In the genomic region with DNA sequence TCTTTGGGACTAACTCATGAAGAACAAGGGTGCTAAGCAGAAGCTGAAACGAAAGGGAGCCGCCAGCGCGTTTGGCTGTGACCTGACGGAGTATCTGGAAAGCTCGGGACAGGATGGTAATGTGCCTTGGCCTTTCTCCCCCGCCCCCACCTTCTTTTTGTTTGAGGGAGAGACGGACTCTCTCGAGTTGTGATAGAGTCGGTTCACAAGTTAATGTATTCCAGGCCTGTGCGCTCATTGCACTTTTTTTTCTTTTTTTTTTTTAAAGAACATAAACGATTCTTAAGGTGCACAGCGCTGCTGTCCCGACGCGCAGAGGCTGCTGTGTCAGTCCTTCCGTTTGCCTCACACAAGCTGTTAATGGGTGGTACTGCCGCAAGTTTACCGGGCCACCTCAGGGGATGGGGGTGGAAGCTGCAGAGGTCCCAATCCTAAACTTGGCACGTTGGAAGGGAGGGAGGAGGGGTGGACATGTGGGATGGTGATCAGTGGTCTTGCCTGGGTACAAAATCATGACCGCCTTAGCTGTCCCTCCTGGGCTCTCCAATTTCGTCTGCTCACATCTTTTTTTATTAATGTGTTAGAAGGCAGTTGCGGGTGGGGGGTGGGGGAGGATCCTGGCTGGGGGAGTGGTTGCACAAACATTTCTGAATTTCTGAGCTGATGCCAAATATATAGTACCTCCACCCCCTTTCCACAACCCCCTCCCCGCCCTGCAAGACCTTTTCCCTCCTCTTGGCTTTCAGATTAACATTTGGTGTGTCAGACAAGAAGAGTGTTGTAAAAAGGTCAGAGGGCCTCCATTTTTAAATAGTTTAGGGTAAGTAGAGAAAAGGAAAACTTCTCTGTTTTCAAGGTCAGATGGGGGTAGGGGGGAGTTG, we compare ENCODE assay signal across 1 cellular context.
TF ChIP-seq lines count a peak whose summit lies in the region.

No MANE protein-coding gene starts in this region.

TF ChIP-seq in HCT116, 20 proteins besides CTCF, POLR2A, EP300 and RAD21 (continued from another document):
- TF ChIP-seq, protein P1, sequence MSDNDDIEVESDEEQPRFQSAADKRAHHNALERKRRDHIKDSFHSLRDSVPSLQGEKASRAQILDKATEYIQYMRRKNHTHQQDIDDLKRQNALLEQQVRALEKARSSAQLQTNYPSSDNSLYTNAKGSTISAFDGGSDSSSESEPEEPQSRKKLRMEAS (IDR thresholded peaks at IDR 0.05) = 0 out of 2 replicates have a peak, but pooled peaks have one; percentile 29
- no peak for TF ChIP-seq FOSL1 (IDR thresholded peaks at IDR 0.05; ENCODE audit: low read depth)
TF ChIP-seq in HCT116: peak in this region for 2.
